Comparison of ENCODE assay signal across 8 cellular contexts in genomic region chr12:98653866-98654493, GRCh38. TPM values are rescaled to one million over a fixed set of nuclear protein-coding genes. Genes with fewer than 3 reads are reported as not detected.
DNase-seq lines count a peak whose midpoint lies in the region; ATAC-seq, FAIRE-seq and TF ChIP-seq lines count a peak whose summit lies in the region.

No MANE protein-coding gene starts in this region.

- DNase-seq in A549 (ENCODE audit: low read depth in 1 of 2, low spot score in 1 of 2) (peak; percentile 33 to 77), GM06990 (ENCODE audit: extremely low read depth, insufficient read length) (no peak), MV-4-11 (lab: John Stamatoyannopoulos, UW) (peak; percentile 65), SW480 (ENCODE audit: low spot score) (peak; percentile 55), fibroblast of the aortic adventitia (ENCODE audit: low read depth) (peak; percentile 80), putamen (ENCODE audit: low spot score) (peak; percentile 35), T-helper 9 cell (no peak)

- 85% methylated on average over 1 of the region's 1 CpG for WGBS in A549 (ENCODE audit: missing lambda C conversion rate)

- H3K4me3 ChIP-seq in A549 (no peak overlapping the region), GM06990 (replicated peaks; ENCODE audit: low read depth, low read length) (no peak overlapping the region), fibroblast of the aortic adventitia (ENCODE audit: low read depth, low read length) (no peak overlapping the region)

- H3K4me2 ChIP-seq in A549: no peak overlapping the region

- ATAC-seq in A549: peak; percentile 64 to 83; a peak in 3 of 6 replicates
- no peak for ATAC-seq in HG03469 (IDR thresholded peaks at IDR 0.05; ENCODE audit: unreplicated experiment)

- H3K27ac ChIP-seq in A549: no peak overlapping the region

- no peaks in the 10 kb centered on the region; the same call in none of the 2 replicates for H3K36me3 ChIP-seq in GM06990 (ENCODE audit: control insufficient read depth, insufficient read depth, low read length)

- no peak for TF ChIP-seq EP300 in A549 (IDR thresholded peaks at IDR 0.05)

- peak; percentile 98 for FAIRE-seq in A549 (lab: Jason Lieb, UNC)

- H3K4me1 ChIP-seq in A549: no peaks in the 10 kb centered on the region

- H3K9me3 ChIP-seq in A549: no peaks in the 10 kb centered on the region

- TF ChIP-seq RAD21 in A549 (conservative IDR thresholded peaks at IDR 0.05 in 1 of 2, IDR thresholded peaks at IDR 0.05 in 1 of 2): peak; percentile 91 to 94

- no peaks in the 10 kb centered on the region for H3K27me3 ChIP-seq in GM06990 (replicated peaks; ENCODE audit: control insufficient read depth, insufficient read depth, low read length)

- POLR2A ChIA-PET in A549 (lab: Yijun Ruan, JAX): interaction anchor here (0.9 kb wide), 1 partner anchor 60 kb away, joined by 3 read pairs; the partner anchor contains the start of gene SLC25A3

- no peak for TF ChIP-seq POLR2A in A549 (IDR thresholded peaks at IDR 0.05; ENCODE audit: low read length)

- CTCF ChIA-PET in A549 (lab: Yijun Ruan, JAX): interaction anchor here (0.6 to 6.0 kb wide), 23 partner anchors 14 to 1177 kb away, joined by 3 to 80 read pairs (median 4); no protein-coding TSS in a partner anchor

- TF ChIP-seq CTCF in A549 (IDR thresholded peaks at IDR 0.05) (peak; percentile 88), GM06990 (IDR thresholded peaks at IDR 0.05; ENCODE audit: insufficient read depth, low read length, poor library complexity, severe bottlenecking) (peak; percentile 60), fibroblast of the aortic adventitia (IDR thresholded peaks at IDR 0.05; ENCODE audit: insufficient read depth, low read length) (peak; percentile 63)

TF ChIP-seq in A549, 52 proteins besides CTCF, POLR2A, EP300 and RAD21:
- TF ChIP-seq RFX5 (IDR thresholded peaks at IDR 0.05) (no peak), SMC3 (IDR thresholded peaks at IDR 0.05) (peak; percentile 78)

RNA-seq across cellular contexts. Expression of gene APAF1, which starts 8.9 kb away (rescaled TPM):
- polyA plus RNA-seq in A549 (2011; rRNA removed) (12.9 and 15.7 TPM in 2 replicates), A549 (2017; fragmentation: RNase III; extraction: RNeasy Plus Mini Kit Qiagen cat#74134 plus additional on column Dnase treatment) (12.4 to 13.2 TPM (median 13.0 TPM) in 3 replicates)
- polyA plus RNA-seq in A549 (2012; cell fraction: cytosol; rRNA removed): 3.8 and 5.2 TPM in 2 replicates
- 4.7 and 7.2 TPM in 2 replicates for polyA plus RNA-seq in A549 (2012; cell fraction: nucleus; rRNA removed)
- polyA minus RNA-seq in A549 (2011; rRNA and poly(A)+ RNA removed): 8.3 and 10.2 TPM in 2 replicates
- total RNA-seq in fibroblast of the aortic adventitia (ENCODE audit: low replicate concordance): 20.4 and 24.1 TPM in 2 replicates

RNA-seq across cellular contexts. Expression of gene IKBIP, which starts 9.4 kb away (rescaled TPM):
- polyA plus RNA-seq in A549 (2011; rRNA removed) (41.1 and 67.6 TPM in 2 replicates), A549 (2017; fragmentation: RNase III; extraction: RNeasy Plus Mini Kit Qiagen cat#74134 plus additional on column Dnase treatment) (58.7 to 59.3 TPM (median 59.1 TPM) in 3 replicates)
- polyA plus RNA-seq in A549 (2012; cell fraction: cytosol; rRNA removed): 16.1 and 16.6 TPM in 2 replicates
- 9.6 and 11.5 TPM in 2 replicates for polyA plus RNA-seq in A549 (2012; cell fraction: nucleus; rRNA removed)
- 3.9 and 4.0 TPM in 2 replicates for polyA minus RNA-seq in A549 (2011; rRNA and poly(A)+ RNA removed)
- 51.5 and 67.4 TPM in 2 replicates for total RNA-seq in fibroblast of the aortic adventitia (ENCODE audit: low replicate concordance)

Comparison
In these comparisons a context has a peak if more than half of its experiments do, and no peak if none do; other contexts are left out.
1. DNase-seq: peak in A549 (2 of 2), MV-4-11 (single experiment), SW480 (single experiment), fibroblast of the aortic adventitia (single experiment) and putamen (single experiment); none in GM06990 (single experiment) and T-helper 9 cell (single experiment).
2. Peak in every context shown above with its lines, with median percentiles within 50 percentile points of each other: CTCF ChIP-seq.